14 cellular contexts compared by ENCODE assay signal in the genomic region with DNA sequence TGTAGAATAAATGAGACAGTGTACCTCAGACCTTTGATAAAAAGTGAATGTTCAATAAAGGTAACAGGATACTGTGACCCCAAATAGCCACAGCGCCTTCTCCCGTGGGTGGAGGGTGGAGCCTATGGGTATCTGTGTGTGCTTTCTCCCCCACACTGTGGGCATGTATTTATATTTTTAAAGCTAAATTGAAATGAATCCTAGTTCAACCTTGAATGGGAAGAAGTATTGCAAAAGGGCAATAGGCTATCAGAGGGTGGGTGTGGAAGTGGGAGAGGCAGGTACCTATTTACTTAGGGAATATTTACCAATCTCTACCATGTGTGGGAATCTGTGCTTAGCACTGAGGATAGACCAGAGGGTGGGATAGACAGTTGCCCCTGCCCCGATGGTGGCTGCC.
DNase-seq lines count a peak whose midpoint lies in the region; ATAC-seq and TF ChIP-seq lines count a peak whose summit lies in the region.
"Had no signal": no experiment of that assay in that cellular context is flagged by ENCODE, and none has a peak within 500 bp of the region (broad histone marks: within the 10 kb centered on the region; RNA-seq: fewer than 3 reads in every experiment).

No MANE protein-coding gene starts in this region.

- ATAC-seq in lower lobe of right lung (no peak), HG03571 (IDR thresholded peaks at IDR 0.05; ENCODE audit: unreplicated experiment) (no peak)

- peaks cover 50% of the 10 kb centered on the region for H3K4me1 Mint-ChIP-seq in activated naive CD8-positive, alpha-beta T cell (ENCODE audit: low read depth)

- intact Hi-C loops in lower lobe of right lung (cut with DNase I): no loop called here

- no peaks in the 10 kb centered on the region for H3K27me3 ChIP-seq in lower lobe of right lung (ENCODE audit: low read depth)
- H3K27me3 ChIP-seq: transverse colon had no signal

- H3K36me3 Mint-ChIP-seq in activated naive CD8-positive, alpha-beta T cell: no peaks in the 10 kb centered on the region

- H3K36me3 ChIP-seq in lower lobe of right lung: no peaks in the 10 kb centered on the region
- H3K36me3 ChIP-seq: transverse colon had no signal

- no peaks in the 10 kb centered on the region for H3K27me3 Mint-ChIP-seq in activated naive CD8-positive, alpha-beta T cell

- no peaks in the 10 kb centered on the region for H3K9me3 Mint-ChIP-seq in activated naive CD8-positive, alpha-beta T cell (ENCODE audit: low read depth)

- peak; percentile 8 for DNase-seq in activated naive CD4-positive, alpha-beta T cell treated with Interleukin-2 at 50 U/mL for 16 hours
- no peak for DNase-seq in activated naive CD4-positive, alpha-beta T cell treated with anti-CD3 and anti-CD28 coated beads, Interleukin-2, amount 50 U/mL, for 16 hours
- no peak for DNase-seq in lower lobe of right lung
- no peak for DNase-seq in substantia nigra (lab: John Stamatoyannopoulos, UW)
- DNase-seq in foreskin fibroblast: no peak
- DNase-seq in GM03348 (ENCODE audit: low spot score): no peak
- DNase-seq: DMS53, erythroblast, NCI-H1694, NCI-H510A, transverse colon had no signal

- H3K27ac ChIP-seq in lower lobe of right lung (peak overlapping the region; percentile 84), substantia nigra (ENCODE audit: low read depth, low read length, poor library complexity, severe bottlenecking) (peak overlapping the region; percentile 23)
- H3K27ac ChIP-seq: coronary artery had no signal

- peak overlapping the region; percentile 85 for H3K27ac Mint-ChIP-seq in activated naive CD8-positive, alpha-beta T cell

- H3K4me1 ChIP-seq in lower lobe of right lung: peaks cover 55% of the 10 kb centered on the region

- no peaks in the 10 kb centered on the region for H3K9me3 ChIP-seq in lower lobe of right lung
- H3K9me3 ChIP-seq: transverse colon had no signal

- no peak overlapping the region for H3K4me3 ChIP-seq in lower lobe of right lung
- H3K4me3 ChIP-seq in foreskin fibroblast (ENCODE audit: low read depth in 1 of 2, low read length in 2 of 2): no peak overlapping the region
- H3K4me3 ChIP-seq: coronary artery, transverse colon had no signal

- no peak overlapping the region for H3K4me3 Mint-ChIP-seq in activated naive CD8-positive, alpha-beta T cell

- TF ChIP-seq CTCF in lower lobe of right lung (IDR thresholded peaks at IDR 0.05) (no peak), foreskin fibroblast (IDR thresholded peaks at IDR 0.05; ENCODE audit: low read depth, low read length) (no peak)
